ENCODE assay signal across 14 cellular contexts in genomic region chr19:46412983-46413261, GRCh38. TPM values are rescaled to one million over a fixed set of nuclear protein-coding genes. Genes with fewer than 3 reads are reported as not detected.
DNase-seq lines count a peak whose midpoint lies in the region; ATAC-seq and TF ChIP-seq lines count a peak whose summit lies in the region.
"Had no signal": no experiment of that assay in that cellular context is flagged by ENCODE, and none has a peak within 500 bp of the region (broad histone marks: within the 10 kb centered on the region; RNA-seq: fewer than 3 reads in every experiment).

No MANE protein-coding gene starts in this region.

- CTCF ChIA-PET in Calu3 (lab: Charles Lee) = no interaction called here

- H3K27me3 ChIP-seq in ACC112 (ENCODE audit: insufficient read depth, low read length) (peaks cover 12% of the 10 kb centered on the region; the same call in 1 of the 2 replicates), foreskin keratinocyte (no peaks in the 10 kb centered on the region)

- no peak for ATAC-seq in foreskin keratinocyte
- no peak for ATAC-seq in left lobe of liver
- no peak for ATAC-seq in sciatic nerve

- DNase-seq in foreskin keratinocyte = peak in 1 of 2 donors; percentile 66
- DNase-seq in osteocyte (ENCODE audit: extremely low spot score, unreplicated experiment) = no peak
- DNase-seq in COLO829 (ENCODE audit: low spot score) = no peak
- DNase-seq in left lobe of liver (ENCODE audit: low spot score) = no peak
- no peak for DNase-seq in Calu3
- DNase-seq in sciatic nerve (ENCODE audit: low spot score) = no peak
- DNase-seq: activated CD4-positive, alpha-beta memory T cell treated with anti-CD3 and anti-CD28 coated beads, Interleukin-2, amount 10 ng/mL, durations not matched to agents 7 days and 5 days; cerebellar nuclear complex; NCI-H1930; SIG-M5 had no signal

- intact Hi-C loops in Calu3 (cut with micrococcal nuclease; ENCODE audit: unreplicated experiment) (no loop called here), sciatic nerve (cut with DNase I) (no loop called here)

- H2AFZ ChIP-seq in ACC112 (ENCODE audit: low read length, unreplicated experiment) = no peak overlapping the region

- H3K4me1 ChIP-seq in ACC112 (ENCODE audit: control insufficient read depth, insufficient read depth, low read length, unreplicated experiment) = peaks cover 5% of the 10 kb centered on the region
- H3K4me1 ChIP-seq in foreskin keratinocyte = peaks cover 8% of the 10 kb centered on the region

- H3K9me3 Mint-ChIP-seq in osteocyte (ENCODE audit: unreplicated experiment) (no peaks in the 10 kb centered on the region), Calu3 (ENCODE audit: low read depth, unreplicated experiment) (no peaks in the 10 kb centered on the region)
- H3K9me3 Mint-ChIP-seq: activated CD4-positive, alpha-beta memory T cell treated with anti-CD3 and anti-CD28 coated beads, Interleukin-2, amount 10 ng/mL, durations not matched to agents 7 days and 5 days had no signal

- no TSS peak for BruUV-seq in Calu3 (replicated peaks; lab: Mats Ljungman, UMichigan)

- peaks cover 3% of the 10 kb centered on the region for H3K27me3 Mint-ChIP-seq in osteocyte (ENCODE audit: unreplicated experiment)
- peaks cover 79% of the 10 kb centered on the region for H3K27me3 Mint-ChIP-seq in Calu3 (ENCODE audit: unreplicated experiment)

- H3K4me3 ChIP-seq in ACC112 (ENCODE audit: low read depth, low read length) = peak overlapping the region; percentile 77
- H3K4me3 ChIP-seq in WI38 (ENCODE audit: low read depth, low read length) = peak overlapping the region; percentile 60
- H3K4me3 ChIP-seq: BLaER1 had no signal

- H3K36me3 ChIP-seq in ACC112 (ENCODE audit: insufficient read depth, low read length) = no peaks in the 10 kb centered on the region
- H3K36me3 ChIP-seq: BLaER1 had no signal

- H3K36me3 Mint-ChIP-seq in osteocyte (ENCODE audit: unreplicated experiment) = peaks cover 18% of the 10 kb centered on the region
- H3K36me3 Mint-ChIP-seq in Calu3 (ENCODE audit: insufficient read depth, unreplicated experiment) = no peaks in the 10 kb centered on the region

- H3K4me1 Mint-ChIP-seq in osteocyte (ENCODE audit: unreplicated experiment) = peaks cover 65% of the 10 kb centered on the region
- H3K4me1 Mint-ChIP-seq in Calu3 (ENCODE audit: low read depth, unreplicated experiment) = peaks cover 13% of the 10 kb centered on the region

- H3K79me2 ChIP-seq in ACC112 (ENCODE audit: control insufficient read depth, insufficient read depth, low read length, unreplicated experiment) = peaks cover 8% of the 10 kb centered on the region

- H3K4me3 Mint-ChIP-seq in osteocyte (ENCODE audit: unreplicated experiment) = peak overlapping the region; percentile 95
- no peak overlapping the region for H3K4me3 Mint-ChIP-seq in Calu3 (ENCODE audit: low read depth, unreplicated experiment)
- H3K4me3 Mint-ChIP-seq: activated CD4-positive, alpha-beta memory T cell treated with anti-CD3 and anti-CD28 coated beads, Interleukin-2, amount 10 ng/mL, durations not matched to agents 7 days and 5 days had no signal

- no peak for TF ChIP-seq CTCF in WI38 (IDR thresholded peaks at IDR 0.05; ENCODE audit: low read depth, low read length)
- no peak for TF ChIP-seq CTCF in foreskin keratinocyte (conservative IDR thresholded peaks at IDR 0.05)
- no peak for TF ChIP-seq CTCF in osteocyte (IDR thresholded peaks at IDR 0.05)
- no peak for TF ChIP-seq CTCF in Calu3 (IDR thresholded peaks at IDR 0.05; ENCODE audit: unreplicated experiment)

- H3K27ac ChIP-seq in ACC112 (ENCODE audit: low read depth, low read length) = no peak overlapping the region
- H3K27ac ChIP-seq in foreskin keratinocyte = peak overlapping the region; percentile 63
- H3K27ac ChIP-seq: BLaER1 had no signal

- peak overlapping the region; percentile 94 for H3K27ac Mint-ChIP-seq in osteocyte (ENCODE audit: unreplicated experiment)
- no peak overlapping the region for H3K27ac Mint-ChIP-seq in Calu3 (ENCODE audit: unreplicated experiment)
- H3K27ac Mint-ChIP-seq: activated CD4-positive, alpha-beta memory T cell treated with anti-CD3 and anti-CD28 coated beads, Interleukin-2, amount 10 ng/mL, durations not matched to agents 7 days and 5 days had no signal

RNA-seq across cellular contexts. Expression of gene CCDC8, which starts 0.4 kb away (rescaled TPM):
- total RNA-seq in foreskin keratinocyte = 41.6 and 42.7 TPM in 2 replicates
- polyA plus RNA-seq in foreskin keratinocyte = 27.3 and 30.4 TPM in 2 replicates
- 34.5 and 35.0 TPM in 2 replicates for total RNA-seq in osteocyte
- total RNA-seq in left lobe of liver = 0.55 TPM
- total RNA-seq in Calu3 (2022) = not detected in 2 replicates
- 9.0 TPM for total RNA-seq in sciatic nerve
- total RNA-seq: activated CD4-positive, alpha-beta memory T cell treated with anti-CD3 and anti-CD28 coated beads, Interleukin-2, amount 10 ng/mL, durations not matched to agents 7 days and 5 days; mononuclear cell had no signal

RNA-seq across cellular contexts. Expression of gene PNMA8C, which starts 15.8 kb away (rescaled TPM):
- not detected in 2 replicates for total RNA-seq in foreskin keratinocyte
- polyA plus RNA-seq in foreskin keratinocyte = not detected in 2 replicates
- 0.11 TPM in 1 of 2 replicates, not detected in the other for total RNA-seq in osteocyte
- not detected for total RNA-seq in left lobe of liver
- total RNA-seq in Calu3 (2022) = not detected in 2 replicates
- total RNA-seq in sciatic nerve = not detected
- total RNA-seq: activated CD4-positive, alpha-beta memory T cell treated with anti-CD3 and anti-CD28 coated beads, Interleukin-2, amount 10 ng/mL, durations not matched to agents 7 days and 5 days; mononuclear cell had no signal

RNA-seq across cellular contexts. Expression of gene PNMA8A, which starts 58.4 kb away (rescaled TPM):
- 1.4 TPM in 2 replicates for total RNA-seq in foreskin keratinocyte
- polyA plus RNA-seq in foreskin keratinocyte = 0.71 and 0.88 TPM in 2 replicates
- total RNA-seq in osteocyte = 10.3 and 10.8 TPM in 2 replicates
- 0.48 TPM for total RNA-seq in left lobe of liver
- total RNA-seq in Calu3 (2022) = 0.49 and 0.61 TPM in 2 replicates
- 9.3 TPM for total RNA-seq in sciatic nerve
- total RNA-seq: activated CD4-positive, alpha-beta memory T cell treated with anti-CD3 and anti-CD28 coated beads, Interleukin-2, amount 10 ng/mL, durations not matched to agents 7 days and 5 days; mononuclear cell had no signal
